In the genomic region with DNA sequence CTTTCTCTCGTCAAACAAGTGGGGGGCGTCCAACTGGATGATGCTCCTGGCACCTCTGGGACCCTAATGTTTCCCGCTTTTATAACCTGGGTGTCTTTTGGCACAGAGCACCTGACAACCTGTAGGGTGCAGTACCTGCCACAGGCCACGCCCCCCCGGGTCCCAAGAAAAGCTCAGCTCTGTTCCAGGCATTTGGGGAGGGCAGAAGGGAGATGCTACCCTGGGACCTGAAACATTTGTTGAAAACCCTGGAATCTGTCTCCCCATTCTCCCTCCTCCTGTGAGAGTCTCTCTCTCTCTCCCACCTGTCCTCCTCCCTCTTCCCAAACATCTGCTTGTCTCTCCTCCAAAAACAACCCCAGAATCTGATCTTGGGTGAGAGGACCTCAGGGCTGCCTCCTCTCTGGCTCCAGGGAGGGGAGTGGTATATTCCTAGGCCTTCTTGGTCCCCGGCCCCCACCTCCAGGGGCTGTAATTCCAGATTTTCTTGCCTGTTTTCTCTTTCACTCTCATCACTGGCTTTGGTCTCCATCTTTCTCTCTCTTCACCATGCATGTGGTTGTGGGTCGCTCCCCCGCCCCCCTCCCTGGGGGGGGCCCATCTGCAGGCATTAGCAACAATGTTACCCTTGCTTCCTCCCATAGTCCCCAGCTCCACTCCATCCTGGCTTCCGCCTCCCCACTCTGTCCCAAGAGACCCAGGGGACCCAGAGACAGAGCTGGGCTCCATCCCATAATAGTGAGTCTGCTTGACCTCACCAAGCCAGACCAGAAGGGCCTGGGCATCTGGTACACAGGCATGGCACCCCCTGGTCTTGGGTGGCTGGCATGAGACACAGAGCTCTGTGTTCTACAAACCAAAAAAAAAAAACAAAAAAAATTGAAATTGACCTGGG, we compare ENCODE assay signal across 9 cellular contexts. TPM values are rescaled to one million over a fixed set of nuclear protein-coding genes. Genes with fewer than 3 reads are reported as not detected.
A peak's percentile ranks its signal among the peaks of the same experiment; 100 is the strongest.
DNase-seq lines count a peak whose midpoint lies in the region; ATAC-seq and TF ChIP-seq lines count a peak whose summit lies in the region.
"Had no signal": no experiment of that assay in that cellular context is flagged by ENCODE, and none has a peak within 500 bp of the region (broad histone marks: within the 10 kb centered on the region; RNA-seq: fewer than 3 reads in every experiment).

No MANE protein-coding gene starts in this region.

- no peaks in the 10 kb centered on the region for H3K36me3 Mint-ChIP-seq in nephron (ENCODE audit: low read depth)

- H3K27ac ChIP-seq in HCT116 (ENCODE audit: low read depth, low read length) (peak overlapping the region; percentile 34; the same call in 1 of the 2 replicates), breast epithelium (peak overlapping the region; percentile 92 to 94), left lung (peak overlapping the region in 1 of 2 donors; percentile 82)

- H3K4me3 Mint-ChIP-seq in nephron, result peak overlapping the region; percentile 76 to 96 (median 81)

- H3K36me3 ChIP-seq in HCT116 (ENCODE audit: control insufficient read depth in 1 of 2, insufficient read depth in 2 of 2, low read length in 2 of 2) (no peaks in the 10 kb centered on the region), breast epithelium (no peaks in the 10 kb centered on the region), left lung (no peaks in the 10 kb centered on the region)

- H3K4me1 ChIP-seq in HCT116 (ENCODE audit: control insufficient read depth in 1 of 2, insufficient read depth in 2 of 2, low read length in 2 of 2) (peaks cover 36 to 60% of the 10 kb centered on the region in 2 experiments), breast epithelium (peaks cover 39 to 40% of the 10 kb centered on the region in 2 donors), left lung (peaks cover 42 to 70% of the 10 kb centered on the region in 2 donors)

- H3K9me3 ChIP-seq in HCT116 (ENCODE audit: control insufficient read depth in 1 of 2, insufficient read depth in 1 of 2, low read depth in 1 of 2, low read length in 2 of 2), result no peaks in the 10 kb centered on the region
- no peaks in the 10 kb centered on the region for H3K9me3 ChIP-seq in breast epithelium
- no peaks in the 10 kb centered on the region for H3K9me3 ChIP-seq in left lung

- H2AFZ ChIP-seq in HCT116 (ENCODE audit: low read depth, low read length, poor library complexity, severe bottlenecking), result no peak overlapping the region

- H3K27me3 Mint-ChIP-seq in nephron (ENCODE audit: low read depth), result no peaks in the 10 kb centered on the region

- TF ChIP-seq CTCF in AG10803 (conservative IDR thresholded peaks at IDR 0.05; ENCODE audit: low read length) (no peak), HCT116 (IDR thresholded peaks at IDR 0.05 in 2 of 3, conservative IDR thresholded peaks at IDR 0.05 in 1 of 3; ENCODE audit: borderline replicate concordance in 1 of 3, insufficient read depth in 1 of 3, low read depth in 2 of 3, low read length in 2 of 3) (peak in 2 of 3 experiments; percentile 45; a peak in 4 of 6 replicates), breast epithelium (IDR thresholded peaks at IDR 0.05) (no peak), nephron (IDR thresholded peaks at IDR 0.05; ENCODE audit: unreplicated experiment in 3 of 3) (no peak), left lung (IDR thresholded peaks at IDR 0.05) (no peak)

- no peaks in the 10 kb centered on the region for H3K9me2 ChIP-seq in HCT116 (ENCODE audit: insufficient read depth)

- intact Hi-C loops in HCT116 (cut with micrococcal nuclease), result loop anchor here (10.0 kb wide), 1 partner anchor 555 kb away; no protein-coding TSS in a partner anchor
- intact Hi-C loops in breast epithelium (cut with DNase I; ENCODE audit: low total_unique reads), result loop anchor here (5.0 to 10.0 kb wide), 2 partner anchors 43 to 205 kb away; a partner anchor contains a TSS
- intact Hi-C loops in left lung (cut with DNase I), result loop anchor here in 1 of 2 donors (5.0 kb wide), 1 partner anchor 43 kb away; no protein-coding TSS in a partner anchor

- DNase-seq in AG10803 (ENCODE audit: low read depth) (no peak), HCT116 (ENCODE audit: low read depth, low spot score) (no peak), breast epithelium (ENCODE audit: low spot score in 2 of 2) (no peak), GOT3 (lab: John Stamatoyannopoulos, UW) (no peak), left lung (no peak)
- DNase-seq in activated effector memory CD4-positive, alpha-beta T cell treated with Interleukin-2 at 50 U/mL for 16 hours, result no peak

- ATAC-seq in HCT116 (peak; percentile 38), left lung (no peak), HG03025 (IDR thresholded peaks at IDR 0.05; ENCODE audit: low FRiP score, unreplicated experiment) (no peak)

- peaks cover 82% of the 10 kb centered on the region for H3K79me2 ChIP-seq in HCT116 (ENCODE audit: insufficient read depth, low read length)

- RAD21 ChIA-PET in HCT116 (lab: Charles Lee; ENCODE audit: low non-redundant PET in 1 of 2, low total read pairs in 2 of 2, uncharacterized antibody in 2 of 2, unreplicated experiment in 2 of 2), result interaction anchor here (0.6 to 2.8 kb wide), 3 partner anchors 43 to 71 kb away, joined by 3 to 21 read pairs (median 4); no protein-coding TSS in a partner anchor

- H4K20me1 ChIP-seq in HCT116 (ENCODE audit: insufficient read depth), result peaks cover 9% of the 10 kb centered on the region; the same call in 1 of the 2 replicates

- peaks cover 33% of the 10 kb centered on the region for H3K4me1 Mint-ChIP-seq in nephron

- H3K4me2 ChIP-seq in HCT116 (ENCODE audit: low read length), result peak overlapping the region; percentile 62

- H3K4me3 ChIP-seq in AG10803 (ENCODE audit: low read length) (peak overlapping the region; percentile 29), HCT116 (replicated peaks in 1 of 2; ENCODE audit: low read depth in 1 of 2, low read length in 2 of 2) (no peak overlapping the region), breast epithelium (peak overlapping the region in 2 of 3 donors; percentile 28 to 49), left lung (no peak overlapping the region)

- no peaks in the 10 kb centered on the region for H3K27me3 ChIP-seq in HCT116 (ENCODE audit: insufficient read depth, low read length)
- no peaks in the 10 kb centered on the region for H3K27me3 ChIP-seq in breast epithelium
- peaks cover 0 to 18% of the 10 kb centered on the region in 2 donors for H3K27me3 ChIP-seq in left lung

- no peaks in the 10 kb centered on the region for H3K9me3 Mint-ChIP-seq in nephron

- no peak overlapping the region for H3K27ac Mint-ChIP-seq in nephron

- TF ChIP-seq POLR2A in HCT116 (IDR thresholded peaks at IDR 0.05; ENCODE audit: borderline replicate concordance, extremely low read depth, insufficient read depth, insufficient read length), result no peak
- TF ChIP-seq POLR2A in breast epithelium (IDR thresholded peaks at IDR 0.05), result no peak

- BruUV-seq in HCT116 (replicated peaks; lab: Mats Ljungman, UMichigan), result no TSS peak

- no peak for TF ChIP-seq RAD21 in HCT116 (IDR thresholded peaks at IDR 0.05; ENCODE audit: low read depth)

- CTCF ChIA-PET in HCT116 (lab: Charles Lee), result interaction anchor here (1.5 to 2.1 kb wide), 3 partner anchors 31 to 43 kb away, joined by 7 to 10 read pairs (median 10); no protein-coding TSS in a partner anchor

- POLR2A ChIA-PET in HCT116 (lab: Charles Lee), result interaction anchor here (0.6 to 1.3 kb wide), 2 partner anchors 43 to 285 kb away, joined by 3 to 8 read pairs; no protein-coding TSS in a partner anchor

- no peak overlapping the region for H3K9ac ChIP-seq in HCT116 (ENCODE audit: low read length)

TF ChIP-seq in HCT116, 20 proteins besides CTCF, POLR2A, EP300 and RAD21:
- TF ChIP-seq, protein P1, sequence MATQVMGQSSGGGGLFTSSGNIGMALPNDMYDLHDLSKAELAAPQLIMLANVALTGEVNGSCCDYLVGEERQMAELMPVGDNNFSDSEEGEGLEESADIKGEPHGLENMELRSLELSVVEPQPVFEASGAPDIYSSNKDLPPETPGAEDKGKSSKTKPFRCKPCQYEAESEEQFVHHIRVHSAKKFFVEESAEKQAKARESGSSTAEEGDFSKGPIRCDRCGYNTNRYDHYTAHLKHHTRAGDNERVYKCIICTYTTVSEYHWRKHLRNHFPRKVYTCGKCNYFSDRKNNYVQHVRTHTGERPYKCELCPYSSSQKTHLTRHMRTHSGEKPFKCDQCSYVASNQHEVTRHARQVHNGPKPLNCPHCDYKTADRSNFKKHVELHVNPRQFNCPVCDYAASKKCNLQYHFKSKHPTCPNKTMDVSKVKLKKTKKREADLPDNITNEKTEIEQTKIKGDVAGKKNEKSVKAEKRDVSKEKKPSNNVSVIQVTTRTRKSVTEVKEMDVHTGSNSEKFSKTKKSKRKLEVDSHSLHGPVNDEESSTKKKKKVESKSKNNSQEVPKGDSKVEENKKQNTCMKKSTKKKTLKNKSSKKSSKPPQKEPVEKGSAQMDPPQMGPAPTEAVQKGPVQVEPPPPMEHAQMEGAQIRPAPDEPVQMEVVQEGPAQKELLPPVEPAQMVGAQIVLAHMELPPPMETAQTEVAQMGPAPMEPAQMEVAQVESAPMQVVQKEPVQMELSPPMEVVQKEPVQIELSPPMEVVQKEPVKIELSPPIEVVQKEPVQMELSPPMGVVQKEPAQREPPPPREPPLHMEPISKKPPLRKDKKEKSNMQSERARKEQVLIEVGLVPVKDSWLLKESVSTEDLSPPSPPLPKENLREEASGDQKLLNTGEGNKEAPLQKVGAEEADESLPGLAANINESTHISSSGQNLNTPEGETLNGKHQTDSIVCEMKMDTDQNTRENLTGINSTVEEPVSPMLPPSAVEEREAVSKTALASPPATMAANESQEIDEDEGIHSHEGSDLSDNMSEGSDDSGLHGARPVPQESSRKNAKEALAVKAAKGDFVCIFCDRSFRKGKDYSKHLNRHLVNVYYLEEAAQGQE (IDR thresholded peaks at IDR 0.05; ENCODE audit: low read depth), result no peak
- TF ChIP-seq EZH2 (IDR thresholded peaks at IDR 0.05) (no peak), ZNF274 (IDR thresholded peaks at IDR 0.05; ENCODE audit: low read depth, low read length) (no peak), SP1 (IDR thresholded peaks at IDR 0.05; ENCODE audit: low read depth) (no peak)
- TF ChIP-seq, protein P2, sequence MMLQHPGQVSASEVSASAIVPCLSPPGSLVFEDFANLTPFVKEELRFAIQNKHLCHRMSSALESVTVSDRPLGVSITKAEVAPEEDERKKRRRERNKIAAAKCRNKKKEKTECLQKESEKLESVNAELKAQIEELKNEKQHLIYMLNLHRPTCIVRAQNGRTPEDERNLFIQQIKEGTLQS (IDR thresholded peaks at IDR 0.05), result no peak

RNA-seq across cellular contexts. Expression of a gene that starts 4.1 kb away (rescaled TPM):
- 33.7 TPM for total RNA-seq in HCT116 (2021; ENCODE audit: unreplicated experiment)
- 26.1 and 30.5 TPM in 2 replicates for polyA plus RNA-seq in HCT116 (2012)
- total RNA-seq in breast epithelium, result 10 to 100 TPM; 10.7 to 17.1 (median 15.4) TPM
- total RNA-seq in left lung, result 10 to 100 TPM; 35.5 to 38.0 TPM

RNA-seq across cellular contexts. Expression of a gene that starts 35.1 kb away (rescaled TPM):
- total RNA-seq in HCT116 (2021; ENCODE audit: unreplicated experiment) (not detected), breast epithelium (10 to 100 TPM; 22.1 to 46.9 (median 24.3) TPM), left lung (100 to 1,000 TPM in 1 of 2 donors, 10 to 100 TPM in 1; 44.6 to 126 TPM)
- 0.04 TPM in 1 of 2 replicates, not detected in the other for polyA plus RNA-seq in HCT116 (2012)
- total RNA-seq: RPMI7951 had no signal

Comparison
In these comparisons a context has a peak if more than half of its experiments do, and no peak if none do; other contexts are left out.
1. H3K4me3 ChIP-seq: peak in AG10803 (single experiment) and breast epithelium (2 of 3); none in HCT116 (0 of 2) and left lung (0 of 2).
2. CTCF ChIP-seq: peak in HCT116 (2 of 3); none in AG10803 (single experiment), breast epithelium (0 of 3), nephron (0 of 3) and left lung (0 of 2).
3. RNA of a gene that starts 35.1 kb away (total RNA-seq): 44.6 to 126 TPM in left lung and 22.1 to 46.9 TPM in breast epithelium; not detected in HCT116 (single experiment); every median in the first group is over 10 times any median in the second.